8 cellular contexts compared by ENCODE assay signal in genomic region chr3:46558184-46559029, GRCh38. TPM values are rescaled to one million over a fixed set of nuclear protein-coding genes. Genes with fewer than 3 reads are reported as not detected.
DNase-seq lines count a peak whose midpoint lies in the region; ATAC-seq and TF ChIP-seq lines count a peak whose summit lies in the region.

No MANE protein-coding gene starts in this region.

- ATAC-seq in GM19023 (IDR thresholded peaks at IDR 0.05; ENCODE audit: unreplicated experiment) (peak; percentile 94), HG03139 (IDR thresholded peaks at IDR 0.05; ENCODE audit: unreplicated experiment) (peak; percentile 97)

- H3K4me1 ChIP-seq in esophagus squamous epithelium (peaks cover 0 to 7% (median 0%) of the 10 kb centered on the region in 3 donors), stomach smooth muscle (ENCODE audit: control insufficient read depth, insufficient read depth, low read length) (peaks cover 7% of the 10 kb centered on the region)

- H3K9me3 ChIP-seq in esophagus squamous epithelium = no peaks in the 10 kb centered on the region
- peaks cover 0 to 6% of the 10 kb centered on the region in 2 donors for H3K9me3 ChIP-seq in stomach smooth muscle (ENCODE audit: control insufficient read depth in 2 of 2, low read length in 2 of 2)

- peaks cover 17% of the 10 kb centered on the region for H3K4me1 Mint-ChIP-seq in nephron

- H3K4me3 ChIP-seq in esophagus squamous epithelium (peak overlapping the region in 3 of 4 donors; percentile 34 to 48 (median 44)), stomach smooth muscle (ENCODE audit: low read length in 2 of 2) (peak overlapping the region; percentile 48 to 73)

- intact Hi-C loops in esophagus squamous epithelium (cut with DNase I) = no loop called here

- no peaks in the 10 kb centered on the region for H3K36me3 ChIP-seq in esophagus squamous epithelium
- H3K36me3 ChIP-seq in stomach smooth muscle (ENCODE audit: control insufficient read depth in 2 of 2, insufficient read depth in 2 of 2, low read length in 2 of 2) = no peaks in the 10 kb centered on the region

- DNase-seq in AG08395 (ENCODE audit: low spot score) (peak; percentile 95), NOMO-1 treated with DMSO at 0.1 percent for 48 hours (lab: John Stamatoyannopoulos, UW; ENCODE audit: unreplicated experiment) (peak; percentile 91), activated T-cell treated with anti-CD3 and anti-CD28 coated beads for 1 hour (ENCODE audit: low read depth) (peak; percentile 64), esophagus squamous epithelium (lab: John Stamatoyannopoulos, UW) (no peak)

- peaks cover 14% of the 10 kb centered on the region for H3K9me3 Mint-ChIP-seq in nephron

- WGBS in esophagus squamous epithelium, 2 donors = 39 to 45% methylated on average over 17 of the region's 22 CpGs

- H3K27me3 ChIP-seq in esophagus squamous epithelium = peaks cover 0 to 3% (median 0%) of the 10 kb centered on the region in 4 donors
- no peaks in the 10 kb centered on the region for H3K27me3 ChIP-seq in stomach smooth muscle (ENCODE audit: control insufficient read depth in 1 of 2, insufficient read depth in 2 of 2, low read length in 2 of 2)

- H3K36me3 Mint-ChIP-seq in nephron (ENCODE audit: low read depth) = no peaks in the 10 kb centered on the region

- peak overlapping the region; percentile 84 to 89 (median 87) for H3K4me3 Mint-ChIP-seq in nephron

- H3K9ac ChIP-seq in stomach smooth muscle (ENCODE audit: low read length in 2 of 2) = peak overlapping the region in 1 of 2 donors; percentile 51

- TF ChIP-seq CTCF in esophagus squamous epithelium (IDR thresholded peaks at IDR 0.05) = peak; percentile 28 to 87 (median 58)
- TF ChIP-seq CTCF in nephron (IDR thresholded peaks at IDR 0.05; ENCODE audit: unreplicated experiment in 3 of 3) = peak; percentile 40 to 51 (median 42)

- H3K27ac ChIP-seq in esophagus squamous epithelium = peak overlapping the region in 1 of 4 donors; percentile 61
- H3K27ac ChIP-seq in stomach smooth muscle (ENCODE audit: low read length) = no peak overlapping the region

- H3K27ac Mint-ChIP-seq in nephron = peak overlapping the region; percentile 54 to 81 (median 73)

- TF ChIP-seq POLR2A in esophagus squamous epithelium (IDR thresholded peaks at IDR 0.05) = no peak

- peaks cover 27% of the 10 kb centered on the region for H3K27me3 Mint-ChIP-seq in nephron (ENCODE audit: low read depth)

RNA-seq across cellular contexts. Expression of gene LRRC2, which starts 7.7 kb away (rescaled TPM):
- 1 to 10 TPM in 2 of 4 donors, under 1 TPM in 1, not detected in 1; 0.26 to 2.7 (median 1.1) TPM for total RNA-seq in esophagus squamous epithelium

RNA-seq across cellular contexts. Expression of gene FAM240A, which starts 53.9 kb away (rescaled TPM):
- total RNA-seq in esophagus squamous epithelium = under 1 TPM in 1 of 4 donors, not detected in 3; 0.50 TPM
